In genomic region chr12:80641936-80642335, GRCh38 we compare ENCODE assay signal across 22 cellular contexts.
DNase-seq lines count a peak whose midpoint lies in the region; ATAC-seq, FAIRE-seq and TF ChIP-seq lines count a peak whose summit lies in the region.
"Had no signal": no experiment of that assay in that cellular context is flagged by ENCODE, and none has a peak within 500 bp of the region (broad histone marks: within the 10 kb centered on the region; RNA-seq: fewer than 3 reads in every experiment).

No MANE protein-coding gene starts in this region.

- peaks cover 1% of the 10 kb centered on the region for H3K4me1 Mint-ChIP-seq in nephron progenitor cell
- H3K4me1 Mint-ChIP-seq: IgD-negative memory B cell had no signal

- no peaks in the 10 kb centered on the region for H3K9me3 Mint-ChIP-seq in nephron progenitor cell

- in situ Hi-C loops in HepG2 (cut with HindIII; ENCODE audit: extremely low pct_ligation_motif_present, low pct_unique_long_range_greater_than_20kb), result no loop called here

- no peak overlapping the region for H2AFZ ChIP-seq in HepG2 (ENCODE audit: low read length)
- H2AFZ ChIP-seq: GM23248 had no signal

- no peak overlapping the region for H3K4me3 ChIP-seq in HepG2 (replicated peaks in 1 of 3; ENCODE audit: insufficient read depth in 1 of 3, low read depth in 2 of 3, low read length in 3 of 3)
- H3K4me3 ChIP-seq in right lobe of liver, result no peak overlapping the region
- no peak overlapping the region for H3K4me3 ChIP-seq in skeletal muscle tissue (ENCODE audit: low read length in 3 of 3)
- H3K4me3 ChIP-seq: A549, BLaER1, GM23248 had no signal

- H3K79me2 ChIP-seq in HepG2 (ENCODE audit: insufficient read depth, low read length), result no peaks in the 10 kb centered on the region

- H3K4me2 ChIP-seq in HepG2 (ENCODE audit: low read depth, low read length), result no peak overlapping the region
- H3K4me2 ChIP-seq: A549, BLaER1 had no signal

- H3K36me3 ChIP-seq in HepG2 (replicated peaks in 1 of 2; ENCODE audit: control insufficient read depth in 1 of 2, insufficient read depth in 2 of 2, low read length in 2 of 2) (no peaks in the 10 kb centered on the region), right lobe of liver (no peaks in the 10 kb centered on the region), skeletal muscle tissue (ENCODE audit: control insufficient read depth in 3 of 3, insufficient read depth in 3 of 3, low read length in 3 of 3) (no peaks in the 10 kb centered on the region)
- H3K36me3 ChIP-seq: BLaER1 had no signal

- no peaks in the 10 kb centered on the region for H4K20me1 ChIP-seq in HepG2 (ENCODE audit: insufficient read depth, low read length)
- H4K20me1 ChIP-seq: BLaER1 had no signal

- intact Hi-C loops in HepG2 (cut with micrococcal nuclease; ENCODE audit: unreplicated experiment), result no loop called here
- intact Hi-C loops in right lobe of liver (cut with DNase I), result no loop called here

- ATAC-seq in HepG2 (no peak), right lobe of liver (no peak)
- ATAC-seq: A549; CD8-positive, alpha-beta T cell had no signal

- H3K36me3 Mint-ChIP-seq in nephron progenitor cell (ENCODE audit: low read depth), result no peaks in the 10 kb centered on the region
- H3K36me3 Mint-ChIP-seq: CD8-positive, alpha-beta T cell; IgD-negative memory B cell had no signal

- peaks cover 3% of the 10 kb centered on the region for H3K27me3 Mint-ChIP-seq in nephron progenitor cell (ENCODE audit: low read depth, poor library complexity)

- FAIRE-seq in HepG2 (lab: Jason Lieb, UNC), result no peak
- FAIRE-seq: A549, GM12891, H54, HTR-8/SVneo had no signal

- DNase-seq in HepG2 (ENCODE audit: low spot score) (no peak), right lobe of liver (no peak), nephron progenitor cell (no peak), GM10266 (ENCODE audit: extremely low spot score) (no peak), NOMO-1 (lab: John Stamatoyannopoulos, UW; ENCODE audit: unreplicated experiment in 2 of 2) (no peak), hepatic stellate cell (ENCODE audit: low spot score) (no peak)
- DNase-seq: CD8-positive, alpha-beta T cell; DMS 273 treated with DMSO at 0.1 percent for 48 hours; DMS53; DND-41; EL; GM23248; HCEC 1CT; KBM-7 had no signal

- H3K27me3 ChIP-seq in HepG2 (ENCODE audit: control insufficient read depth in 1 of 2, insufficient read depth in 2 of 2, low read length in 2 of 2) (no peaks in the 10 kb centered on the region), right lobe of liver (peaks cover 0 to 4% of the 10 kb centered on the region in 2 donors), skeletal muscle tissue (ENCODE audit: control insufficient read depth in 3 of 3, insufficient read depth in 3 of 3, low read length in 3 of 3) (no peaks in the 10 kb centered on the region)
- H3K27me3 ChIP-seq: BLaER1 had no signal

- TF ChIP-seq CTCF in HepG2 (CRISPR knock-in tag; IDR thresholded peaks at IDR 0.05), result no peak
- TF ChIP-seq CTCF in right lobe of liver (IDR thresholded peaks at IDR 0.05), result no peak
- no peak for TF ChIP-seq CTCF in nephron progenitor cell (IDR thresholded peaks at IDR 0.05)
- TF ChIP-seq CTCF in GM10266 (IDR thresholded peaks at IDR 0.05; ENCODE audit: control insufficient read depth, insufficient read depth, low read depth, missing control alignments), result no peak

- TF ChIP-seq POLR2A in HepG2 (IDR thresholded peaks at IDR 0.05; ENCODE audit: insufficient read depth in 1 of 2, low read depth in 2 of 2, low read length in 2 of 2) (no peak), right lobe of liver (IDR thresholded peaks at IDR 0.05) (no peak)

- 4% methylated on average over 2 of the region's 2 CpGs for WGBS in HepG2 (ENCODE audit: low lambda C conversion rate)
- WGBS in right lobe of liver (ENCODE audit: insufficient coverage, low coverage, low lambda C conversion rate, missing lambda C conversion rate), result 79% methylated on average over 2 of the region's 2 CpGs

- no TSS peak for BruUV-seq in HepG2 (replicated peaks; lab: Mats Ljungman, UMichigan)

- H3K4me1 ChIP-seq in HepG2 (ENCODE audit: insufficient read depth, low read length), result no peaks in the 10 kb centered on the region
- no peaks in the 10 kb centered on the region for H3K4me1 ChIP-seq in right lobe of liver
- H3K4me1 ChIP-seq in skeletal muscle tissue (ENCODE audit: control insufficient read depth in 3 of 3, insufficient read depth in 3 of 3, low read length in 3 of 3), result peaks cover 0 to 5% (median 2%) of the 10 kb centered on the region in 3 donors
- H3K4me1 ChIP-seq: A549, BLaER1 had no signal

- H3K9me3 ChIP-seq in HepG2 (ENCODE audit: low read length) (no peaks in the 10 kb centered on the region), right lobe of liver (no peaks in the 10 kb centered on the region), skeletal muscle tissue (ENCODE audit: control insufficient read depth in 3 of 3, low read length in 3 of 3) (no peaks in the 10 kb centered on the region)
- H3K9me3 ChIP-seq: A549, BLaER1 had no signal

- H3K27ac ChIP-seq in HepG2 (ENCODE audit: extremely low read length, insufficient read depth, low read length) (no peak overlapping the region), right lobe of liver (no peak overlapping the region), skeletal muscle tissue (ENCODE audit: low read depth, low read length) (peak overlapping the region; percentile 23)
- H3K27ac ChIP-seq: 22Rv1, A549, BLaER1, GM23248 had no signal

- TF ChIP-seq RAD21 in HepG2 (CRISPR knock-in tag; IDR thresholded peaks at IDR 0.05), result no peak

- POLR2A ChIA-PET in HepG2 (lab: Yijun Ruan, JAX), result no interaction called here

- H3K9ac ChIP-seq in HepG2 (ENCODE audit: insufficient read depth, low read depth, low read length) (no peak overlapping the region), skeletal muscle tissue (ENCODE audit: low read depth in 1 of 3, low read length in 3 of 3) (no peak overlapping the region)
- H3K9ac ChIP-seq: BLaER1, GM23248 had no signal

- H3K27ac Mint-ChIP-seq in nephron progenitor cell, result peak overlapping the region; percentile 0
- H3K27ac Mint-ChIP-seq: CD8-positive, alpha-beta T cell; IgD-negative memory B cell had no signal

- H3K4me3 Mint-ChIP-seq in nephron progenitor cell, result no peak overlapping the region
- H3K4me3 Mint-ChIP-seq: CD8-positive, alpha-beta T cell; IgD-negative memory B cell had no signal

- TF ChIP-seq EP300 in HepG2 (IDR thresholded peaks at IDR 0.05; ENCODE audit: low read depth in 2 of 2, low read length in 2 of 2) (no peak), HepG2 (CRISPR knock-in tag; IDR thresholded peaks at IDR 0.05; ENCODE audit: borderline replicate concordance) (no peak)

- CTCF ChIA-PET in HepG2 (lab: Yijun Ruan, JAX; ENCODE audit: low intra/inter-chr PET ratio, low total read pairs), result no interaction called here

TF ChIP-seq in HepG2, 621 proteins besides CTCF, POLR2A, EP300 and RAD21:
- no peak for TF ChIP-seq HMGXB4 (CRISPR knock-in tag; IDR thresholded peaks at IDR 0.05; ENCODE audit: borderline replicate concordance in 1 of 2, low read depth in 1 of 2)
- no peak for TF ChIP-seq HDAC2 (CRISPR knock-in tag; IDR thresholded peaks at IDR 0.05)
- peak; percentile 65 for TF ChIP-seq CREB1 (IDR thresholded peaks at IDR 0.05)
- TF ChIP-seq CREB1 (CRISPR knock-in tag; IDR thresholded peaks at IDR 0.05), result no peak
